Comparison of ENCODE assay signal across 12 cellular contexts in genomic region chr15:99677540-99678134, GRCh38. TPM values are rescaled to one million over a fixed set of nuclear protein-coding genes. Genes with fewer than 3 reads are reported as not detected.
A peak's percentile ranks its signal among the peaks of the same experiment; 100 is the strongest.
DNase-seq lines count a peak whose midpoint lies in the region; ATAC-seq and TF ChIP-seq lines count a peak whose summit lies in the region.
"Had no signal": no experiment of that assay in that cellular context is flagged by ENCODE, and none has a peak within 500 bp of the region (broad histone marks: within the 10 kb centered on the region; RNA-seq: fewer than 3 reads in every experiment).

No MANE protein-coding gene starts in this region.

- peak; percentile 73 for ATAC-seq in GM19025 (IDR thresholded peaks at IDR 0.05; ENCODE audit: low read depth, unreplicated experiment)
- peak; percentile 70 for ATAC-seq in GM21825 (IDR thresholded peaks at IDR 0.05; ENCODE audit: unreplicated experiment)
- peak; percentile 57 for ATAC-seq in HG03457 (IDR thresholded peaks at IDR 0.05; ENCODE audit: unreplicated experiment)
- ATAC-seq in gastrocnemius medialis, result no peak

- intact Hi-C loops in gastrocnemius medialis (cut with DNase I; ENCODE audit: low total_unique reads), result no loop called here

- peaks cover 0 to 31% of the 10 kb centered on the region in 2 donors for H3K36me3 ChIP-seq in gastrocnemius medialis

- peak overlapping the region in 3 of 4 donors; percentile 3 to 35 (median 34) for H3K27ac ChIP-seq in gastrocnemius medialis

- H3K9me3 ChIP-seq in gastrocnemius medialis, result no peaks in the 10 kb centered on the region

- no peak overlapping the region for H3K4me3 ChIP-seq in gastrocnemius medialis
- H3K4me3 ChIP-seq: cardiac muscle cell had no signal

- no peaks in the 10 kb centered on the region for H3K27me3 ChIP-seq in gastrocnemius medialis
- H3K27me3 ChIP-seq: cardiac muscle cell had no signal

- in situ Hi-C loops in gastrocnemius medialis (cut with MboI; ENCODE audit: low sequenced_read_pairs in 4 of 4), result no loop called here

- no peak for TF ChIP-seq POLR2A in gastrocnemius medialis (IDR thresholded peaks at IDR 0.05)

- TF ChIP-seq CTCF in gastrocnemius medialis (IDR thresholded peaks at IDR 0.05 in 4 of 5, conservative IDR thresholded peaks at IDR 0.05 in 1 of 5), result no peak

- peaks cover 6 to 10% of the 10 kb centered on the region in 2 donors for H3K4me1 ChIP-seq in gastrocnemius medialis

- DNase-seq in gastrocnemius medialis (no peak), GOT3 (lab: John Stamatoyannopoulos, UW) (no peak), HuH-7.5 (ENCODE audit: low spot score) (no peak), iPS-NIHi7 (ENCODE audit: extremely low spot score) (no peak)
- DNase-seq: activated T-cell treated with anti-CD3 and anti-CD28 coated beads, Interleukin-2, amount 50 U/mL, for 1 hour; DMS153; mammary epithelial cell; NCI-H187 had no signal

RNA-seq across cellular contexts. Expression of gene LYSMD4, which starts 55.6 kb away (rescaled TPM):
- total RNA-seq in gastrocnemius medialis, result 10 to 100 TPM in 2 of 4 donors, 1 to 10 TPM in 2; 5.1 to 15.8 (median 11.9) TPM

Comparison
In these comparisons a context has a peak if more than half of its experiments do, and no peak if none do; other contexts are left out.
1. ATAC-seq: peak in GM19025 (single experiment), GM21825 (single experiment) and HG03457 (single experiment); none in gastrocnemius medialis (0 of 2).